In genomic region chr6:34534656-34535055, GRCh38 we compare ENCODE assay signal across 18 cellular contexts. TPM values are rescaled to one million over a fixed set of nuclear protein-coding genes. Genes with fewer than 3 reads are reported as not detected.
A peak's percentile ranks its signal among the peaks of the same experiment; 100 is the strongest.
DNase-seq lines count a peak whose midpoint lies in the region; TF ChIP-seq lines count a peak whose summit lies in the region.
"Had no signal": no experiment of that assay in that cellular context is flagged by ENCODE, and none has a peak within 500 bp of the region (broad histone marks: within the 10 kb centered on the region; RNA-seq: fewer than 3 reads in every experiment).

No MANE protein-coding gene starts in this region.

- H2BK12ac ChIP-seq in mesenchymal stem cell (ENCODE audit: low read length in 2 of 2), result no peak overlapping the region

- no peak overlapping the region for H3K4me3 Mint-ChIP-seq in activated naive CD8-positive, alpha-beta T cell treated with anti-CD3 and anti-CD28 coated beads for 36 hours
- H3K4me3 Mint-ChIP-seq: CD4-positive, CD25-positive, alpha-beta regulatory T cell; CD8-positive, alpha-beta T cell; GM23338 had no signal

- H3K27ac Mint-ChIP-seq in activated naive CD8-positive, alpha-beta T cell treated with anti-CD3 and anti-CD28 coated beads for 36 hours, result no peak overlapping the region
- H3K27ac Mint-ChIP-seq: CD4-positive, CD25-positive, alpha-beta regulatory T cell; CD8-positive, alpha-beta T cell; GM23338 had no signal

- H4K91ac ChIP-seq in mesenchymal stem cell (ENCODE audit: low read length), result no peak overlapping the region

- no peak overlapping the region for H2BK15ac ChIP-seq in mesenchymal stem cell (ENCODE audit: low read depth, poor library complexity, severe bottlenecking)

- no peak overlapping the region for H2BK5ac ChIP-seq in mesenchymal stem cell (ENCODE audit: low read depth, low read length, poor library complexity, severe bottlenecking)

- no peak for TF ChIP-seq POLR2A in prostate gland (IDR thresholded peaks at IDR 0.05)

- H3K4me3 ChIP-seq in mesenchymal stem cell (ENCODE audit: insufficient read depth in 1 of 2, low read depth in 1 of 2, low read length in 2 of 2) (no peak overlapping the region), prostate gland (no peak overlapping the region)
- H3K4me3 ChIP-seq: GM23338 had no signal

- DNase-seq in mesenchymal stem cell (no peak), prostate gland (ENCODE audit: low spot score) (no peak), dermis blood vessel endothelial cell (no peak), NCI-H2227 treated with DMSO at 0.1 percent for 48 hours (lab: John Stamatoyannopoulos, UW) (no peak)
- DNase-seq in activated naive CD8-positive, alpha-beta T cell treated with anti-CD3 and anti-CD28 coated beads for 36 hours, result no peak
- DNase-seq: C1 segment of cervical spinal cord; CD4-positive, CD25-positive, alpha-beta regulatory T cell; CD8-positive, alpha-beta T cell; DMS153; DND-41; HCEC 1CT had no signal

- H3K23ac ChIP-seq in mesenchymal stem cell (ENCODE audit: low read length in 2 of 2), result no peak overlapping the region

- H3K36me3 ChIP-seq in mesenchymal stem cell (ENCODE audit: control insufficient read depth in 1 of 2, insufficient read depth in 2 of 2, low read depth in 1 of 2, low read length in 2 of 2) (no peaks in the 10 kb centered on the region), prostate gland (no peaks in the 10 kb centered on the region)

- H3K27me3 Mint-ChIP-seq in activated naive CD8-positive, alpha-beta T cell treated with anti-CD3 and anti-CD28 coated beads for 36 hours, result no peaks in the 10 kb centered on the region

- H3K27me3 ChIP-seq in mesenchymal stem cell (ENCODE audit: control insufficient read depth in 1 of 2, insufficient read depth in 1 of 2, low read length in 2 of 2), result peaks cover 12 to 34% of the 10 kb centered on the region in 2 experiments
- H3K27me3 ChIP-seq in prostate gland (replicated peaks; ENCODE audit: insufficient read depth), result no peaks in the 10 kb centered on the region

- no peak overlapping the region for H2BK120ac ChIP-seq in mesenchymal stem cell (ENCODE audit: low read depth, low read length)

- intact Hi-C loops in prostate gland (cut with DNase I), result no loop called here

- H2AK5ac ChIP-seq in mesenchymal stem cell (ENCODE audit: low read length, severe bottlenecking), result no peak overlapping the region

- TF ChIP-seq CTCF in C4-2B (conservative IDR thresholded peaks at IDR 0.05), result no peak
- TF ChIP-seq CTCF in VCaP (conservative IDR thresholded peaks at IDR 0.05), result no peak
- no peak for TF ChIP-seq CTCF in prostate gland (IDR thresholded peaks at IDR 0.05)

- peak overlapping the region; percentile 5 for H4K8ac ChIP-seq in mesenchymal stem cell (ENCODE audit: low read length)

- no peaks in the 10 kb centered on the region for H3K36me3 Mint-ChIP-seq in activated naive CD8-positive, alpha-beta T cell treated with anti-CD3 and anti-CD28 coated beads for 36 hours
- H3K36me3 Mint-ChIP-seq: CD4-positive, CD25-positive, alpha-beta regulatory T cell; CD8-positive, alpha-beta T cell had no signal

- H3K4me2 ChIP-seq in mesenchymal stem cell (ENCODE audit: low read length, poor library complexity, severe bottlenecking), result no peak overlapping the region
- H3K4me2 ChIP-seq: GM23338 had no signal

- H3K4ac ChIP-seq in mesenchymal stem cell (ENCODE audit: low read depth in 1 of 2, low read length in 2 of 2), result no peak overlapping the region

- no peak overlapping the region for H3K9ac ChIP-seq in mesenchymal stem cell (ENCODE audit: low read length)

- no peak overlapping the region for H2AFZ ChIP-seq in mesenchymal stem cell (ENCODE audit: low read depth, low read length)
- H2AFZ ChIP-seq: GM23338 had no signal

- no peaks in the 10 kb centered on the region for H3K9me3 Mint-ChIP-seq in activated naive CD8-positive, alpha-beta T cell treated with anti-CD3 and anti-CD28 coated beads for 36 hours
- H3K9me3 Mint-ChIP-seq: CD4-positive, CD25-positive, alpha-beta regulatory T cell; CD8-positive, alpha-beta T cell; GM23338 had no signal

- peak overlapping the region; percentile 93 for H3K27ac ChIP-seq in C4-2B
- H3K27ac ChIP-seq in VCaP, result peak overlapping the region; percentile 100
- no peak overlapping the region for H3K27ac ChIP-seq in mesenchymal stem cell (ENCODE audit: low read length, poor library complexity, severe bottlenecking)
- H3K27ac ChIP-seq in prostate gland, result peak overlapping the region; percentile 81 to 84

- H3K14ac ChIP-seq in mesenchymal stem cell (ENCODE audit: low read length in 2 of 2), result peak overlapping the region in 1 of 2 experiments; percentile 18

- 88% methylated on average over 16 of the region's 16 CpGs for WGBS in mesenchymal stem cell
- 73% methylated on average over 16 of the region's 16 CpGs for WGBS in prostate gland

- H3K9me3 ChIP-seq in mesenchymal stem cell (ENCODE audit: control insufficient read depth, low read length) (no peaks in the 10 kb centered on the region), prostate gland (no peaks in the 10 kb centered on the region)
- H3K9me3 ChIP-seq: Caco-2 had no signal

- H3K4me1 ChIP-seq in mesenchymal stem cell (ENCODE audit: control insufficient read depth, insufficient read depth, low read depth, low read length), result peaks cover 6% of the 10 kb centered on the region
- peaks cover 22% of the 10 kb centered on the region for H3K4me1 ChIP-seq in prostate gland (replicated peaks)
- H3K4me1 ChIP-seq: Caco-2 had no signal

- no peak overlapping the region for H3K18ac ChIP-seq in mesenchymal stem cell (ENCODE audit: low read depth in 1 of 2, low read length in 2 of 2)

- H3K79me1 ChIP-seq in mesenchymal stem cell (replicated peaks; ENCODE audit: low read length, poor library complexity, severe bottlenecking), result no peaks in the 10 kb centered on the region

- H3K4me1 Mint-ChIP-seq in activated naive CD8-positive, alpha-beta T cell treated with anti-CD3 and anti-CD28 coated beads for 36 hours, result no peaks in the 10 kb centered on the region
- H3K4me1 Mint-ChIP-seq: CD4-positive, CD25-positive, alpha-beta regulatory T cell had no signal

RNA-seq across cellular contexts. Expression of gene SPDEF, which starts 21.5 kb away (rescaled TPM):
- not detected for polyA plus RNA-seq in mesenchymal stem cell (2013, experiment 1 of 2)
- polyA plus RNA-seq in mesenchymal stem cell (2013, experiment 2 of 2), result 0.05 TPM
- total RNA-seq in prostate gland, result 100 to 1,000 TPM; 165 to 738 TPM
- total RNA-seq in activated naive CD8-positive, alpha-beta T cell treated with anti-CD3 and anti-CD28 coated beads for 36 hours, result not detected
- under 0.01 TPM in 1 of 2 replicates, not detected in the other for total RNA-seq in dermis blood vessel endothelial cell
- total RNA-seq: A172, A673 had no signal
- polyA plus RNA-seq: BJ; CD4-positive, CD25-positive, alpha-beta regulatory T cell; GM23338 had no signal

Comparison
In these comparisons a context has a peak if more than half of its experiments do, and no peak if none do; other contexts are left out.
1. RNA of gene SPDEF, which starts 21.5 kb away (total RNA-seq): 165 to 738 TPM in prostate gland; not detected in activated naive CD8-positive, alpha-beta T cell treated with anti-CD3 and anti-CD28 coated beads for 36 hours and under 0.01 TPM in dermis blood vessel endothelial cell; every median in the first group is over 100 times any median in the second.